ENCODE assay signal across 21 cellular contexts in the genomic region with DNA sequence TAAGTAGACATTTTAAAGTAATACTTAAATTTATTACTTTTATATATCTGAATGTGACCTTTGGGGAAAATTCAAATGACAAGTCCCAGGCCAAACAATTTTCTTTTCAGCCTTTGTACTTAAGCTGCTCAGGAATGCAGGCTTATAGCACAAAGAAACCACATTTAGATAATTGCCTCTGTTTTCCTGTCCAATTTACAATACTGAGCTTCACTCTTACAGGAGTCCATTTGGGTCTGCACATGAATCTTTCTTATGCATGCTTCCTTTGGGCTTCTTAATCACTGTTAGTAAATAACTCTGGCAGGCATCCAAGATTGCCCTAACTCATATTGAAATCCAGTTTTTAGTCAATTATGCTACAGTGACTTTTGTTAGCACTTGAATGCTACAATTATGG.
"Had no signal": no experiment of that assay in that cellular context is flagged by ENCODE, and none has a peak within 500 bp of the region (broad histone marks: within the 10 kb centered on the region; RNA-seq: fewer than 3 reads in every experiment).

No MANE protein-coding gene starts in this region.

- ATAC-seq: activated T-cell treated with anti-CD3 and anti-CD28 coated beads, Interleukin-2, amount 50 U/mL, for 72 hours; body of pancreas; right cardiac atrium; stimulated activated effector memory CD8-positive, alpha-beta T cell treated with anti-CD3 and anti-CD28 coated beads, Interleukin-12 subunit alpha, Interleukin-12 subunit beta, amount 100 ng/mL, for 72 hours had no signal

- H3K4me1 ChIP-seq: body of pancreas, prostate gland, stomach had no signal

- H3K27me3 ChIP-seq: body of pancreas, dorsolateral prefrontal cortex, stomach, vagina had no signal

- H3K9me3 Mint-ChIP-seq: activated naive CD4-positive, alpha-beta T cell treated with anti-CD3 and anti-CD28 coated beads, Interleukin-2, amount 50 U/mL, for 24 hours; activated T-cell treated with anti-CD3 and anti-CD28 coated beads, Interleukin-2, amount 50 U/mL, for 72 hours; immature natural killer cell; stimulated activated effector memory CD8-positive, alpha-beta T cell treated with anti-CD3 and anti-CD28 coated beads, Interleukin-12 subunit alpha, Interleukin-12 subunit beta, amount 100 ng/mL, for 72 hours had no signal

- H3K4me3 ChIP-seq: body of pancreas, dorsolateral prefrontal cortex, left ventricle myocardium inferior, prostate gland, smooth muscle cell, stomach, vagina had no signal

- H3K4me1 Mint-ChIP-seq: activated naive CD4-positive, alpha-beta T cell treated with anti-CD3 and anti-CD28 coated beads, Interleukin-2, amount 50 U/mL, for 24 hours; immature natural killer cell; stimulated activated effector memory CD8-positive, alpha-beta T cell treated with anti-CD3 and anti-CD28 coated beads, Interleukin-12 subunit alpha, Interleukin-12 subunit beta, amount 100 ng/mL, for 72 hours had no signal

- H3K27ac Mint-ChIP-seq: activated naive CD4-positive, alpha-beta T cell treated with anti-CD3 and anti-CD28 coated beads, Interleukin-2, amount 50 U/mL, for 24 hours; activated T-cell treated with anti-CD3 and anti-CD28 coated beads, Interleukin-2, amount 50 U/mL, for 72 hours; immature natural killer cell; stimulated activated effector memory CD8-positive, alpha-beta T cell treated with anti-CD3 and anti-CD28 coated beads, Interleukin-12 subunit alpha, Interleukin-12 subunit beta, amount 100 ng/mL, for 72 hours had no signal

- DNase-seq: activated CD4-positive, alpha-beta T cell treated with anti-CD3 and anti-CD28 coated beads for 1 hour; activated gamma-delta T cell; activated T-cell treated with anti-CD3 and anti-CD28 coated beads, Interleukin-2, amount 50 U/mL, for 72 hours; amniotic stem cell; body of pancreas; caudate nucleus; dorsolateral prefrontal cortex; head of caudate nucleus; immature natural killer cell; kidney glomerular epithelial cell; left ventricle myocardium inferior; right cardiac atrium; stimulated activated CD4-positive, alpha-beta T cell treated with anti-CD3 and anti-CD28 coated beads, Interleukin-4, amount 100 ng/mL, for 24 hours; stomach; trophoblast cell had no signal

- H3K36me3 Mint-ChIP-seq: activated naive CD4-positive, alpha-beta T cell treated with anti-CD3 and anti-CD28 coated beads, Interleukin-2, amount 50 U/mL, for 24 hours; immature natural killer cell; stimulated activated effector memory CD8-positive, alpha-beta T cell treated with anti-CD3 and anti-CD28 coated beads, Interleukin-12 subunit alpha, Interleukin-12 subunit beta, amount 100 ng/mL, for 72 hours had no signal

- H3K27me3 Mint-ChIP-seq: activated naive CD4-positive, alpha-beta T cell treated with anti-CD3 and anti-CD28 coated beads, Interleukin-2, amount 50 U/mL, for 24 hours had no signal

- H3K4me3 Mint-ChIP-seq: activated naive CD4-positive, alpha-beta T cell treated with anti-CD3 and anti-CD28 coated beads, Interleukin-2, amount 50 U/mL, for 24 hours; activated T-cell treated with anti-CD3 and anti-CD28 coated beads, Interleukin-2, amount 50 U/mL, for 72 hours; immature natural killer cell; neural crest cell; stimulated activated effector memory CD8-positive, alpha-beta T cell treated with anti-CD3 and anti-CD28 coated beads, Interleukin-12 subunit alpha, Interleukin-12 subunit beta, amount 100 ng/mL, for 72 hours had no signal

- H3K9me3 ChIP-seq: body of pancreas, prostate gland, stomach, vagina had no signal

- H3K36me3 ChIP-seq: left ventricle myocardium inferior, prostate gland, stomach, vagina had no signal
